27 cellular contexts compared by ENCODE assay signal in the genomic region with DNA sequence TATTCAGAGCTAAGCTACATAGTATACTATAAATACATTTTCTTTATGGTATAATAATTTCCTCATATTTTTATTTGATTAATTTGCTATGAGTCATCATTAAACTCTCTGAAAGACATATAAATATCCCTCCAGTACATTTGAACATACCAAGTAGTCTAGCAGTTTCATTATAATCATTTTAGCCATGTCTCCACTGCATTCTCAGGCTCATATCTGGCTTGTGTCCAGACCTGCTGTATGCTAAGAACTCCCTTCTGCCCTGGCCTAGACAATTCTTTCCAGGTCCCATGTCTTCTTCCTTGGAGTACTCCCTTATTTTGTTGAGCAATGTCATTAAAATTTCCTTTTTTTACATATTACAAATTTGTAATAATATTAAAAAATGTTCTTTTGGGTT.
"Had no signal": no experiment of that assay in that cellular context is flagged by ENCODE, and none has a peak within 500 bp of the region (broad histone marks: within the 10 kb centered on the region; RNA-seq: fewer than 3 reads in every experiment).

No MANE protein-coding gene starts in this region.

- DNase-seq: activated CD4-positive, alpha-beta T cell treated with anti-CD3 and anti-CD28 coated beads for 48 hours; activated CD4-positive, alpha-beta T cell treated with anti-CD3 and anti-CD28 coated beads, Interleukin-2, amount 50 U/mL, for 48 hours; activated CD8-positive, alpha-beta memory T cell treated with anti-CD3 and anti-CD28 coated beads for 24 hours; activated effector memory CD4-positive, alpha-beta T cell treated with Interleukin-2 at 50 U/mL for 16 hours; activated naive CD4-positive, alpha-beta T cell treated with Interleukin-2 at 50 U/mL for 16 hours; aorta; body of pancreas; foreskin melanocyte; heart right ventricle; left lung; lower lobe of right lung; mesenchymal stem cell; nephron progenitor cell; ovary; right lobe of liver; stimulated activated CD4-positive, alpha-beta T cell treated with anti-CD3 and anti-CD28 coated beads, Interleukin-4, amount 100 ng/mL, for 24 hours; stimulated activated naive CD8-positive, alpha-beta T cell treated with anti-CD3 and anti-CD28 coated beads, Interleukin-15, amount 100 ng/mL, for 72 hours; substantia nigra; T1000; thyroid gland; upper lobe of left lung; WERI-Rb-1 had no signal

- H3K4me3 ChIP-seq: body of pancreas, heart right ventricle, left lung, lower lobe of right lung, ovary, right lobe of liver, skin epidermis, thyroid gland, upper lobe of left lung, vagina had no signal

- ATAC-seq: activated CD4-positive, CD25-positive, alpha-beta regulatory T cell treated with anti-CD3 and anti-CD28 coated beads, Interleukin-2, amount 50 U/mL, for 24 hours; body of pancreas; heart right ventricle; left lung; lower lobe of right lung; right lobe of liver; stimulated activated effector memory CD8-positive, alpha-beta T cell treated with anti-CD3 and anti-CD28 coated beads, Interleukin-12 subunit alpha, Interleukin-12 subunit beta, amount 100 ng/mL, for 72 hours; stimulated activated naive CD8-positive, alpha-beta T cell treated with anti-CD3 and anti-CD28 coated beads, Interleukin-15, amount 100 ng/mL, for 72 hours had no signal

- H3K36me3 ChIP-seq: heart right ventricle, left lung, lower lobe of right lung, neutrophil, ovary, right lobe of liver, thyroid gland, upper lobe of left lung, vagina, WERI-Rb-1 had no signal

- H3K27me3 ChIP-seq: body of pancreas, left lung, ovary, right lobe of liver, thyroid gland, upper lobe of left lung, vagina had no signal

- H3K27ac ChIP-seq: body of pancreas, heart right ventricle, left lung, lower lobe of right lung, neutrophil, ovary, right lobe of liver, skin epidermis, thyroid gland, upper lobe of left lung, vagina, WERI-Rb-1 had no signal

- H3K4me1 ChIP-seq: body of pancreas, heart right ventricle, left lung, lower lobe of right lung, right lobe of liver, thyroid gland, upper lobe of left lung, vagina had no signal

- H3K9me3 ChIP-seq: body of pancreas, heart right ventricle, left lung, lower lobe of right lung, neutrophil, ovary, right lobe of liver, thyroid gland, upper lobe of left lung, vagina had no signal
